ENCODE assay signal across 18 cellular contexts in the genomic region with DNA sequence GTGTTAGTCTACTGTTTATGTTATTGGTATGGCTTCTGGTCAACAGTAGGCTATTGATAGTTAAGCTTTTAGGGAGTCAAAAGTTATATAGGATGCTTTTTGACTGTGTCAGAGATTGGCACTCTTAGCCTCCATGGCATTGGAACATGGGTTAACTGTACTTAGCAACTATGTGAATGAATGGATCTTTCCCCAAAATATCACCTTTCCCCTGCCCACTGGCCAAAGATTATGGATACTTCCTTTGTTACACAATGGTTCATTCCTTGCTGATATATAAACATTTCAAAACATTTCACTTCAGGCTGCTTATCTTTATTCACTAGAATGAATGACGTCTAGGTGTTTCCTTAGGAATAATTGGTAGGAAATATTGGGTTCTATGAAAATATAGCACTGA.
"Had no signal": no experiment of that assay in that cellular context is flagged by ENCODE, and none has a peak within 500 bp of the region (broad histone marks: within the 10 kb centered on the region; RNA-seq: fewer than 3 reads in every experiment).

No MANE protein-coding gene starts in this region.

- H3K27me3 Mint-ChIP-seq: activated naive CD8-positive, alpha-beta T cell had no signal

- H3K36me3 Mint-ChIP-seq: activated naive CD8-positive, alpha-beta T cell; natural killer cell treated with Interleukin-12 subunit alpha and Interleukin-12 subunit beta and Interleukin-15 and Interleukin-18, amount 100 ng/mL, for 72 hours had no signal

- H3K4me1 ChIP-seq: body of pancreas, colonic mucosa, thyroid gland had no signal

- H3K4me1 Mint-ChIP-seq: immature natural killer cell had no signal

- H3K9me3 ChIP-seq: body of pancreas, colonic mucosa, neutrophil, sigmoid colon, thyroid gland had no signal

- H3K27ac ChIP-seq: body of pancreas, colonic mucosa, neutrophil, sigmoid colon, thyroid gland, WERI-Rb-1 had no signal

- ATAC-seq: body of pancreas; natural killer cell treated with Interleukin-12 subunit alpha and Interleukin-12 subunit beta and Interleukin-15 and Interleukin-18, amount 100 ng/mL, for 72 hours had no signal

- DNase-seq: activated CD4-positive, alpha-beta T cell treated with anti-CD3 and anti-CD28 coated beads, Interleukin-2, amount 50 U/mL, for 48 hours; activated gamma-delta T cell treated with Interleukin-2 at 50 U/mL for 16 hours; activated T-cell treated with anti-CD3 and anti-CD28 coated beads for 4 hours; body of pancreas; caudate nucleus; colonic mucosa; immature natural killer cell; sigmoid colon; stimulated activated CD4-positive, alpha-beta T cell treated with anti-CD3 and anti-CD28 coated beads, Interleukin-12 subunit alpha, Interleukin-12 subunit beta, amount 100 ng/mL, for 4 hours; stimulated activated CD4-positive, alpha-beta T cell treated with anti-CD3 and anti-CD28 coated beads, Interleukin-1b, Interleukin-23, amount 100 ng/mL, for 48 hours; stimulated activated CD8-positive, alpha-beta memory T cell treated with anti-CD3 and anti-CD28 coated beads, Interleukin-4, amount 100 ng/mL, for 48 hours; stimulated activated naive CD4-positive, alpha-beta T cell treated with Interleukin-2 at 50 U/mL for 16 hours; thyroid gland; WERI-Rb-1 had no signal

- H3K9me3 Mint-ChIP-seq: activated T-helper 1 cell treated with anti-CD3 and anti-CD28 coated beads, Interleukin-12 subunit alpha, Interleukin-12 subunit beta, Interleukin-2, Interleukin-4 antibody, amounts not matched to agents 30 ng/mL and 10 ng/mL and 1 ng/mL, durations not matched to agents 14 hours and 24 hours and 36 hours; immature natural killer cell; natural killer cell treated with Interleukin-12 subunit alpha and Interleukin-12 subunit beta and Interleukin-15 and Interleukin-18, amount 100 ng/mL, for 72 hours had no signal

- H3K27me3 ChIP-seq: body of pancreas, colonic mucosa, neutrophil, sigmoid colon, thyroid gland had no signal

- H3K27ac Mint-ChIP-seq: activated naive CD8-positive, alpha-beta T cell; activated T-helper 1 cell treated with anti-CD3 and anti-CD28 coated beads, Interleukin-12 subunit alpha, Interleukin-12 subunit beta, Interleukin-2, Interleukin-4 antibody, amounts not matched to agents 30 ng/mL and 10 ng/mL and 1 ng/mL, durations not matched to agents 14 hours and 24 hours and 36 hours; immature natural killer cell; natural killer cell treated with Interleukin-12 subunit alpha and Interleukin-12 subunit beta and Interleukin-15 and Interleukin-18, amount 100 ng/mL, for 72 hours had no signal

- H3K36me3 ChIP-seq: colonic mucosa, neutrophil, sigmoid colon, thyroid gland, WERI-Rb-1 had no signal

- H3K4me3 Mint-ChIP-seq: activated naive CD8-positive, alpha-beta T cell; activated T-helper 1 cell treated with anti-CD3 and anti-CD28 coated beads, Interleukin-12 subunit alpha, Interleukin-12 subunit beta, Interleukin-2, Interleukin-4 antibody, amounts not matched to agents 30 ng/mL and 10 ng/mL and 1 ng/mL, durations not matched to agents 14 hours and 24 hours and 36 hours; immature natural killer cell; natural killer cell treated with Interleukin-12 subunit alpha and Interleukin-12 subunit beta and Interleukin-15 and Interleukin-18, amount 100 ng/mL, for 72 hours had no signal

- H3K4me3 ChIP-seq: body of pancreas, colonic mucosa, sigmoid colon, thyroid gland had no signal
